Comparison of ENCODE assay signal across 31 cellular contexts in the genomic region with DNA sequence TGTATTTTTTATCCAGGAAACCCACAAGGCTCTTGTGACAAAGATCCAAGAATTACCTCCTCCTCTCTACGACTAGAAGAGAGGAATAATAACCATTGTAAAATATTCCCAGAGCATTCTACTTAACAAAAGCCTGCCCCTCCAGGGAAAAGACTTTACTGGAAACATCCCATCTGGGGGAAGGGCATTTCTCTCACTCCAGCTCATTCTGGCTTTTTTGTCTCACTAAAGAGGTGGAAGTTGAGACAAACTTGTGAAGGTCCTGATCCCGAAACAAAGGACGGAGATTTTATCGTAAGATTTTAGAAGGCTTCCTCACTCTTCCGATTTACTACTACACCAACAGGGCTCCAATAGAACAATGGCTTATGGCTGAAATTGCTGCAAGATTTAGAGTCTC.
"Had no signal": no experiment of that assay in that cellular context is flagged by ENCODE, and none has a peak within 500 bp of the region (broad histone marks: within the 10 kb centered on the region; RNA-seq: fewer than 3 reads in every experiment).

No MANE protein-coding gene starts in this region.

- H3K36me3 Mint-ChIP-seq: activated CD4-positive, alpha-beta memory T cell treated with anti-CD3 and anti-CD28 coated beads for 36 hours; activated CD8-positive, alpha-beta memory T cell treated with anti-CD3 and anti-CD28 coated beads, Interleukin-2, amount 10 ng/mL, durations not matched to agents 7 days and 5 days; activated naive CD4-positive, alpha-beta T cell treated with anti-CD3 and anti-CD28 coated beads, Interleukin-2, amount 10 ng/mL, durations not matched to agents 7 days and 5 days; activated naive CD8-positive, alpha-beta T cell; brain had no signal

- H3K4me2 ChIP-seq: KMS-11 had no signal

- H3K27me3 Mint-ChIP-seq: activated B cell treated with CpG ODN at 0.5 μM for 24 hours; activated CD4-positive, alpha-beta memory T cell treated with anti-CD3 and anti-CD28 coated beads for 36 hours; activated CD8-positive, alpha-beta memory T cell treated with anti-CD3 and anti-CD28 coated beads, Interleukin-2, amount 10 ng/mL, durations not matched to agents 7 days and 5 days; activated naive CD4-positive, alpha-beta T cell treated with anti-CD3 and anti-CD28 coated beads, Interleukin-2, amount 10 ng/mL, durations not matched to agents 7 days and 5 days; activated naive CD8-positive, alpha-beta T cell; activated naive CD8-positive, alpha-beta T cell treated with anti-CD3 and anti-CD28 coated beads, Interleukin-2, amount 50 U/mL, for 24 hours; brain had no signal

- FAIRE-seq: bronchial epithelial cell, TTC549 had no signal

- ATAC-seq: activated CD8-positive, alpha-beta memory T cell treated with anti-CD3 and anti-CD28 coated beads, Interleukin-2, amount 10 ng/mL, durations not matched to agents 7 days and 5 days; activated naive CD8-positive, alpha-beta T cell treated with anti-CD3 and anti-CD28 coated beads, Interleukin-2, amount 50 U/mL, for 24 hours; Panc1 had no signal

- H3K4me3 Mint-ChIP-seq: activated B cell treated with CpG ODN at 0.5 μM for 24 hours; activated CD4-positive, alpha-beta memory T cell treated with anti-CD3 and anti-CD28 coated beads for 36 hours; activated CD8-positive, alpha-beta memory T cell treated with anti-CD3 and anti-CD28 coated beads, Interleukin-2, amount 10 ng/mL, durations not matched to agents 7 days and 5 days; activated naive CD4-positive, alpha-beta T cell treated with anti-CD3 and anti-CD28 coated beads, Interleukin-2, amount 10 ng/mL, durations not matched to agents 7 days and 5 days; activated naive CD8-positive, alpha-beta T cell; activated naive CD8-positive, alpha-beta T cell treated with anti-CD3 and anti-CD28 coated beads, Interleukin-2, amount 50 U/mL, for 24 hours; brain had no signal

- H3K4me1 Mint-ChIP-seq: activated B cell treated with CpG ODN at 0.5 μM for 24 hours; activated CD8-positive, alpha-beta memory T cell treated with anti-CD3 and anti-CD28 coated beads, Interleukin-2, amount 10 ng/mL, durations not matched to agents 7 days and 5 days; activated naive CD4-positive, alpha-beta T cell treated with anti-CD3 and anti-CD28 coated beads, Interleukin-2, amount 10 ng/mL, durations not matched to agents 7 days and 5 days; activated naive CD8-positive, alpha-beta T cell treated with anti-CD3 and anti-CD28 coated beads, Interleukin-2, amount 50 U/mL, for 24 hours; brain had no signal

- H3K9me3 Mint-ChIP-seq: activated naive CD8-positive, alpha-beta T cell treated with anti-CD3 and anti-CD28 coated beads, Interleukin-2, amount 50 U/mL, for 24 hours; brain had no signal

- H3K27ac ChIP-seq: KMS-11, SJCRH30, SK-N-MC had no signal

- H3K9ac ChIP-seq: KMS-11 had no signal

- H3K4me3 ChIP-seq: SJCRH30, SK-N-MC had no signal

- H3K27ac Mint-ChIP-seq: activated B cell treated with CpG ODN at 0.5 μM for 24 hours; activated CD4-positive, alpha-beta memory T cell treated with anti-CD3 and anti-CD28 coated beads for 36 hours; activated CD8-positive, alpha-beta memory T cell treated with anti-CD3 and anti-CD28 coated beads, Interleukin-2, amount 10 ng/mL, durations not matched to agents 7 days and 5 days; activated naive CD4-positive, alpha-beta T cell treated with anti-CD3 and anti-CD28 coated beads, Interleukin-2, amount 10 ng/mL, durations not matched to agents 7 days and 5 days; activated naive CD8-positive, alpha-beta T cell; activated naive CD8-positive, alpha-beta T cell treated with anti-CD3 and anti-CD28 coated beads, Interleukin-2, amount 50 U/mL, for 24 hours; brain had no signal

- H3K27me3 ChIP-seq: SJCRH30 had no signal

- H3K36me3 ChIP-seq: SJCRH30 had no signal

- DNase-seq: activated B cell treated with CpG ODN at 0.5 μM for 24 hours; activated CD4-positive, alpha-beta memory T cell treated with anti-CD3 and anti-CD28 coated beads for 36 hours; activated CD4-positive, alpha-beta T cell treated with anti-CD3 and anti-CD28 coated beads for 4 hours; activated CD4-positive, alpha-beta T cell treated with anti-CD3 and anti-CD28 coated beads, Interleukin-2, amount 50 U/mL, for 1 hour; activated CD4-positive, CD25-positive, alpha-beta regulatory T cell treated with anti-CD3 and anti-CD28 coated beads, Interleukin-2, amount 50 U/mL, for 72 hours; activated CD8-positive, alpha-beta memory T cell treated with anti-CD3 and anti-CD28 coated beads for 24 hours; activated CD8-positive, alpha-beta memory T cell treated with anti-CD3 and anti-CD28 coated beads, Interleukin-2, amount 10 ng/mL, durations not matched to agents 7 days and 5 days; activated CD8-positive, alpha-beta memory T cell treated with anti-CD3 and anti-CD28 coated beads, Interleukin-2, amount 50 U/mL, for 48 hours; activated effector memory CD4-positive, alpha-beta T cell treated with Interleukin-2 at 50 U/mL for 16 hours; activated naive CD4-positive, alpha-beta T cell treated with anti-CD3 and anti-CD28 coated beads, Interleukin-2, amount 10 ng/mL, durations not matched to agents 7 days and 5 days; activated naive CD8-positive, alpha-beta T cell treated with anti-CD3 and anti-CD28 coated beads, Interleukin-2, amount 50 U/mL, for 24 hours; activated T-cell treated with anti-CD3 and anti-CD28 coated beads, Interleukin-2, amount 50 U/mL, for 48 hours; anterior cingulate cortex; MM.1S; MV-4-11; NCI-H1092; NCI-H1436 treated with DMSO at 0.1 percent for 48 hours; NCI-H1694 treated with DMSO at 0.1 percent for 48 hours; NCI-H2029; NCI-H345; NCI-H524 treated with DMSO at 0.1 percent for 48 hours; SHP77; SJCRH30; T1000 had no signal

- H3K4me1 ChIP-seq: SJCRH30 had no signal
